In the genomic region with DNA sequence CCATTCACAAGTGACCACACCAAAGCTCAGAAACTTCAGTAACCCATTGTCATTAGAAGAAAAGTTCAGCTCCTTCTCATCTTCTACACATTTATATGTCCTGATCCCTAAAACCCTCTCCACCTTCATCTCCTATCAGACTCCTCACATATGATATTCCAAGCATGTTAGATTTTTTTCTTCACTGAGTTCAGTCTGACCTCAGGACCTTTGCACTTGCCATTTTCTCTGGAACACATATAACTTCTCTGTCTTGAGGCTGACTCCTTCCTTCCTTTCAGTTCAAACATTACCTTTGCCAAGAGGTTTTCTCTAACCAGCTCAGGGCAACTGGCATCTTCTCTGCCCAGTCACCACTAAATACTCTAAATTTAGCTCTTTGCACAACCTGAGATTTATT, we compare ENCODE assay signal across 37 cellular contexts. TPM values are rescaled to one million over a fixed set of nuclear protein-coding genes. Genes with fewer than 3 reads are reported as not detected.
"Had no signal": no experiment of that assay in that cellular context is flagged by ENCODE, and none has a peak within 500 bp of the region (broad histone marks: within the 10 kb centered on the region; RNA-seq: fewer than 3 reads in every experiment).

No MANE protein-coding gene starts in this region.

- ATAC-seq: activated CD4-positive, alpha-beta T cell treated with anti-CD3 and anti-CD28 coated beads for 36 hours; activated CD8-positive, alpha-beta memory T cell treated with anti-CD3 and anti-CD28 coated beads, Interleukin-2, amount 10 ng/mL, durations not matched to agents 7 days and 5 days; activated CD8-positive, alpha-beta T cell treated with anti-CD3 and anti-CD28 coated beads, Interleukin-2, amount 10 ng/mL, durations not matched to agents 7 days and 5 days; activated naive CD4-positive, alpha-beta T cell treated with anti-CD3 and anti-CD28 coated beads, Interleukin-2, amount 50 U/mL, for 72 hours; foreskin keratinocyte; gastrocnemius medialis; heart left ventricle had no signal

- H3K4me1 ChIP-seq: ascending aorta, breast epithelium, colonic mucosa, esophagus muscularis mucosa, gastrocnemius medialis, heart left ventricle had no signal

- H3K27ac ChIP-seq: ascending aorta, breast epithelium, cardiac muscle cell, colonic mucosa, esophagus muscularis mucosa, foreskin keratinocyte, gastrocnemius medialis, heart left ventricle, WERI-Rb-1 had no signal

- H3K36me3 ChIP-seq: ascending aorta, breast epithelium, cardiac muscle cell, colonic mucosa, esophagus muscularis mucosa, gastrocnemius medialis, heart left ventricle, WERI-Rb-1 had no signal

- H3K27me3 ChIP-seq: ascending aorta, breast epithelium, cardiac muscle cell, colonic mucosa, esophagus muscularis mucosa, gastrocnemius medialis, heart left ventricle had no signal

- H3K9me3 Mint-ChIP-seq: activated CD4-positive, alpha-beta memory T cell treated with anti-CD3 and anti-CD28 coated beads for 36 hours; activated CD4-positive, alpha-beta T cell treated with anti-CD3 and anti-CD28 coated beads, Interleukin-2, amount 10 ng/mL, durations not matched to agents 24 days and 14 days; activated naive CD4-positive, alpha-beta T cell treated with anti-CD3 and anti-CD28 coated beads, Interleukin-2, amount 10 ng/mL, durations not matched to agents 7 days and 5 days; activated naive CD4-positive, alpha-beta T cell treated with anti-CD3 and anti-CD28 coated beads, Interleukin-2, amount 50 U/mL, for 72 hours; activated naive CD8-positive, alpha-beta T cell treated with anti-CD3 and anti-CD28 coated beads, Interleukin-2, amount 10 ng/mL, durations not matched to agents 7 days and 5 days; activated T-helper 1 cell treated with anti-CD3 and anti-CD28 coated beads, Interleukin-12 subunit alpha, Interleukin-12 subunit beta, Interleukin-2, Interleukin-4 antibody, amounts not matched to agents 30 ng/mL and 10 ng/mL and 1 ng/mL, durations not matched to agents 14 hours and 24 hours and 36 hours; activated T-helper 2 cell treated with anti-CD3 and anti-CD28 coated beads, Interferon-gamma antibody, Interleukin-2, Interleukin-4, amounts not matched to agents 10 μg/mL and 5 μg/mL and 100 μg/mL, durations not matched to agents 14 hours and 24 hours and 36 hours; brain; T-helper 1 cell treated with Interleukin-12 subunit alpha and Interleukin-12 subunit beta and Interleukin-4 antibody, amounts not matched to agents 30 μg/mL and 1 μg/mL, for 36 hours; T-helper 2 cell treated with Interferon-gamma antibody and Interleukin-4, amounts not matched to agents 5 μg/mL and 100 μg/mL, for 36 hours had no signal

- H3K27me3 Mint-ChIP-seq: activated CD4-positive, alpha-beta T cell treated with anti-CD3 and anti-CD28 coated beads for 36 hours; brain had no signal

- H3K27ac Mint-ChIP-seq: activated CD4-positive, alpha-beta memory T cell treated with anti-CD3 and anti-CD28 coated beads for 36 hours; activated CD4-positive, alpha-beta T cell treated with anti-CD3 and anti-CD28 coated beads for 36 hours; activated CD4-positive, alpha-beta T cell treated with anti-CD3 and anti-CD28 coated beads, Interleukin-2, amount 10 ng/mL, durations not matched to agents 24 days and 14 days; activated CD8-positive, alpha-beta memory T cell treated with anti-CD3 and anti-CD28 coated beads, Interleukin-2, amount 10 ng/mL, durations not matched to agents 7 days and 5 days; activated CD8-positive, alpha-beta T cell treated with anti-CD3 and anti-CD28 coated beads, Interleukin-2, amount 10 ng/mL, durations not matched to agents 7 days and 5 days; activated naive CD4-positive, alpha-beta T cell treated with anti-CD3 and anti-CD28 coated beads, Interleukin-2, amount 10 ng/mL, durations not matched to agents 7 days and 5 days; activated naive CD8-positive, alpha-beta T cell treated with anti-CD3 and anti-CD28 coated beads, Interleukin-2, amount 10 ng/mL, durations not matched to agents 7 days and 5 days; activated T-helper 1 cell treated with anti-CD3 and anti-CD28 coated beads, Interleukin-12 subunit alpha, Interleukin-12 subunit beta, Interleukin-2, Interleukin-4 antibody, amounts not matched to agents 30 ng/mL and 10 ng/mL and 1 ng/mL, durations not matched to agents 14 hours and 24 hours and 36 hours; activated T-helper 2 cell treated with anti-CD3 and anti-CD28 coated beads, Interferon-gamma antibody, Interleukin-2, Interleukin-4, amounts not matched to agents 10 μg/mL and 5 μg/mL and 100 μg/mL, durations not matched to agents 14 hours and 24 hours and 36 hours; brain; T-helper 1 cell treated with Interleukin-12 subunit alpha and Interleukin-12 subunit beta and Interleukin-4 antibody, amounts not matched to agents 30 μg/mL and 1 μg/mL, for 36 hours; T-helper 2 cell treated with Interferon-gamma antibody and Interleukin-4, amounts not matched to agents 5 μg/mL and 100 μg/mL, for 36 hours had no signal

- H3K36me3 Mint-ChIP-seq: activated CD4-positive, alpha-beta memory T cell treated with anti-CD3 and anti-CD28 coated beads for 36 hours; activated CD8-positive, alpha-beta memory T cell treated with anti-CD3 and anti-CD28 coated beads, Interleukin-2, amount 10 ng/mL, durations not matched to agents 7 days and 5 days; activated naive CD4-positive, alpha-beta T cell treated with anti-CD3 and anti-CD28 coated beads, Interleukin-2, amount 10 ng/mL, durations not matched to agents 7 days and 5 days; activated naive CD4-positive, alpha-beta T cell treated with anti-CD3 and anti-CD28 coated beads, Interleukin-2, amount 50 U/mL, for 72 hours; activated naive CD8-positive, alpha-beta T cell treated with anti-CD3 and anti-CD28 coated beads, Interleukin-2, amount 10 ng/mL, durations not matched to agents 7 days and 5 days; brain had no signal

- H3K4me3 Mint-ChIP-seq: activated CD4-positive, alpha-beta memory T cell treated with anti-CD3 and anti-CD28 coated beads for 36 hours; activated CD4-positive, alpha-beta T cell treated with anti-CD3 and anti-CD28 coated beads for 36 hours; activated CD4-positive, alpha-beta T cell treated with anti-CD3 and anti-CD28 coated beads, Interleukin-2, amount 10 ng/mL, durations not matched to agents 24 days and 14 days; activated CD8-positive, alpha-beta memory T cell treated with anti-CD3 and anti-CD28 coated beads, Interleukin-2, amount 10 ng/mL, durations not matched to agents 7 days and 5 days; activated CD8-positive, alpha-beta T cell treated with anti-CD3 and anti-CD28 coated beads, Interleukin-2, amount 10 ng/mL, durations not matched to agents 7 days and 5 days; activated naive CD4-positive, alpha-beta T cell treated with anti-CD3 and anti-CD28 coated beads, Interleukin-2, amount 10 ng/mL, durations not matched to agents 7 days and 5 days; activated naive CD8-positive, alpha-beta T cell treated with anti-CD3 and anti-CD28 coated beads, Interleukin-2, amount 10 ng/mL, durations not matched to agents 7 days and 5 days; activated T-helper 1 cell treated with anti-CD3 and anti-CD28 coated beads, Interleukin-12 subunit alpha, Interleukin-12 subunit beta, Interleukin-2, Interleukin-4 antibody, amounts not matched to agents 30 ng/mL and 10 ng/mL and 1 ng/mL, durations not matched to agents 14 hours and 24 hours and 36 hours; brain; T-helper 1 cell treated with Interleukin-12 subunit alpha and Interleukin-12 subunit beta and Interleukin-4 antibody, amounts not matched to agents 30 μg/mL and 1 μg/mL, for 36 hours; T-helper 2 cell treated with Interferon-gamma antibody and Interleukin-4, amounts not matched to agents 5 μg/mL and 100 μg/mL, for 36 hours had no signal

- H3K4me1 Mint-ChIP-seq: activated CD4-positive, alpha-beta T cell treated with anti-CD3 and anti-CD28 coated beads for 36 hours; activated CD4-positive, alpha-beta T cell treated with anti-CD3 and anti-CD28 coated beads, Interleukin-2, amount 10 ng/mL, durations not matched to agents 24 days and 14 days; activated CD8-positive, alpha-beta memory T cell treated with anti-CD3 and anti-CD28 coated beads, Interleukin-2, amount 10 ng/mL, durations not matched to agents 7 days and 5 days; activated naive CD4-positive, alpha-beta T cell treated with anti-CD3 and anti-CD28 coated beads, Interleukin-2, amount 10 ng/mL, durations not matched to agents 7 days and 5 days; activated naive CD8-positive, alpha-beta T cell treated with anti-CD3 and anti-CD28 coated beads, Interleukin-2, amount 10 ng/mL, durations not matched to agents 7 days and 5 days had no signal

- H3K9me3 ChIP-seq: ascending aorta, breast epithelium, colonic mucosa, esophagus muscularis mucosa, gastrocnemius medialis, heart left ventricle had no signal

- H3K4me3 ChIP-seq: ascending aorta, breast epithelium, cardiac muscle cell, colonic mucosa, esophagus muscularis mucosa, gastrocnemius medialis, heart left ventricle had no signal

- DNase-seq: activated CD4-positive, alpha-beta memory T cell treated with anti-CD3 and anti-CD28 coated beads for 36 hours; activated CD4-positive, alpha-beta T cell treated with anti-CD3 and anti-CD28 coated beads for 36 hours; activated CD4-positive, alpha-beta T cell treated with anti-CD3 and anti-CD28 coated beads, Interleukin-2, amount 10 ng/mL, durations not matched to agents 24 days and 14 days; activated CD4-positive, CD25-positive, alpha-beta regulatory T cell; activated CD4-positive, CD25-positive, alpha-beta regulatory T cell treated with anti-CD3 and anti-CD28 coated beads, Interleukin-2, amount 50 U/mL, for 72 hours; activated CD8-positive, alpha-beta memory T cell treated with anti-CD3 and anti-CD28 coated beads, Interleukin-2, amount 10 ng/mL, durations not matched to agents 7 days and 5 days; activated CD8-positive, alpha-beta memory T cell treated with anti-CD3 and anti-CD28 coated beads, Interleukin-2, amount 50 U/mL, for 4 hours; activated CD8-positive, alpha-beta T cell treated with anti-CD3 and anti-CD28 coated beads, Interleukin-2, amount 10 ng/mL, durations not matched to agents 7 days and 5 days; activated effector memory CD4-positive, alpha-beta T cell treated with anti-CD3 and anti-CD28 coated beads, Interleukin-2, amount 50 U/mL, for 16 hours; activated naive CD4-positive, alpha-beta T cell; activated naive CD4-positive, alpha-beta T cell treated with anti-CD3 and anti-CD28 coated beads, Interleukin-2, amount 10 ng/mL, durations not matched to agents 7 days and 5 days; activated naive CD8-positive, alpha-beta T cell treated with anti-CD3 and anti-CD28 coated beads, Interleukin-2, amount 10 ng/mL, durations not matched to agents 7 days and 5 days; activated T-cell treated with anti-CD3 and anti-CD28 coated beads, Interleukin-2, amount 50 U/mL, for 1 hour; activated T-cell treated with anti-CD3 and anti-CD28 coated beads, Interleukin-2, amount 50 U/mL, for 48 hours; central memory CD4-positive, alpha-beta T cell; cerebellar nuclear complex; colonic mucosa; effector memory CD4-positive, alpha-beta T cell; erythroblast; foreskin keratinocyte; gastrocnemius medialis; glutamatergic neuron; heart left ventricle; T1000; WERI-Rb-1 had no signal

RNA-seq across cellular contexts. Expression of a gene that starts 54.1 kb away (rescaled TPM):
- total RNA-seq: activated CD4-positive, alpha-beta memory T cell treated with anti-CD3 and anti-CD28 coated beads for 36 hours; activated CD4-positive, alpha-beta T cell treated with anti-CD3 and anti-CD28 coated beads for 36 hours; activated CD4-positive, alpha-beta T cell treated with anti-CD3 and anti-CD28 coated beads, Interleukin-2, amount 10 ng/mL, durations not matched to agents 24 days and 14 days; activated CD8-positive, alpha-beta memory T cell treated with anti-CD3 and anti-CD28 coated beads for 36 hours; activated CD8-positive, alpha-beta memory T cell treated with anti-CD3 and anti-CD28 coated beads, Interleukin-2, amount 10 ng/mL, durations not matched to agents 7 days and 5 days; activated CD8-positive, alpha-beta T cell treated with anti-CD3 and anti-CD28 coated beads, Interleukin-2, amount 10 ng/mL, durations not matched to agents 7 days and 5 days; activated naive CD4-positive, alpha-beta T cell treated with anti-CD3 and anti-CD28 coated beads, Interleukin-2, amount 50 U/mL, for 72 hours; activated naive CD8-positive, alpha-beta T cell treated with anti-CD3 and anti-CD28 coated beads, Interleukin-2, amount 10 ng/mL, durations not matched to agents 7 days and 5 days; activated T-helper 1 cell treated with anti-CD3 and anti-CD28 coated beads, Interleukin-12 subunit alpha, Interleukin-12 subunit beta, Interleukin-2, Interleukin-4 antibody, amounts not matched to agents 30 ng/mL and 10 ng/mL and 1 ng/mL, durations not matched to agents 14 hours and 24 hours and 36 hours; activated T-helper 2 cell treated with anti-CD3 and anti-CD28 coated beads, Interferon-gamma antibody, Interleukin-2, Interleukin-4, amounts not matched to agents 10 μg/mL and 5 μg/mL and 100 μg/mL, durations not matched to agents 14 hours and 24 hours and 36 hours; ascending aorta; breast epithelium; cardiac muscle cell; colonic mucosa; dermis microvascular lymphatic vessel endothelial cell; esophagus muscularis mucosa; foreskin keratinocyte; gastrocnemius medialis; heart left ventricle had no signal
- polyA plus RNA-seq: cardiac muscle cell, foreskin keratinocyte, heart left ventricle had no signal
